8 cellular contexts compared by ENCODE assay signal in the genomic region with DNA sequence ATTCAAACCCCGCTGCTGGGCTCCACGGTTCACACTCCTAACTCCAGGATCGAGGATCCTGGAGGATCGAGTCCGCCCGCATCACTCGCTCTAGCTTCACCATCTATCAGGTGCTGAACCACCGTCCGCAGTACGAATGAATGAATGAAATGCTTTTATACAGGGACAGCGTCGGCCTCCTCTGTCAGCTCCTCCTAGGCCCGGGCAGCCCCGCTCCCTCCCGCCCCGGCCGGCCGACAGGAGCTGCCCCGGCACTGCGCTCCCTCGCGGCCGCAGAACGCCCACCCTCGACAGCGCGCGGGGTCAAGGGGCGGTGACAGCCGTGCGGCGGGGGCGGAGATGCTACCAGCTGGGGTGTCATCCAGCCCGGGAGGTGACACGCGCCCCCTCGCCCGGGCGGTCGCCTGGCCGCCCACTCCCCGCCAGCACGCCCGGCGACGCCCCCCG. TPM values are rescaled to one million over a fixed set of nuclear protein-coding genes. Genes with fewer than 3 reads are reported as not detected.
DNase-seq lines count a peak whose midpoint lies in the region; ATAC-seq, FAIRE-seq and TF ChIP-seq lines count a peak whose summit lies in the region.

No MANE protein-coding gene starts in this region.

- peak overlapping the region; percentile 66 for H3K4me3 ChIP-seq in A549
- peak overlapping the region; percentile 65 to 95 (median 92) for H3K4me3 ChIP-seq in esophagus squamous epithelium

- peaks cover 0 to 24% (median 5%) of the 10 kb centered on the region in 3 donors for H3K36me3 ChIP-seq in esophagus squamous epithelium

- WGBS in A549 (ENCODE audit: missing lambda C conversion rate): 7% methylated on average over 13 of the region's 47 CpGs
- WGBS in esophagus squamous epithelium, 2 donors: 0 to 1% methylated on average over 1 to 13 of the region's 47 CpGs

- no peaks in the 10 kb centered on the region for H3K27me3 ChIP-seq in esophagus squamous epithelium

- no peak for TF ChIP-seq EP300 in A549 (IDR thresholded peaks at IDR 0.05)

- peak overlapping the region; percentile 92 to 94 (median 94) for H3K4me3 Mint-ChIP-seq in nephron
- peak overlapping the region; percentile 91 to 97 for H3K4me3 Mint-ChIP-seq in stimulated activated naive CD8-positive, alpha-beta T cell treated with anti-CD3 and anti-CD28 coated beads, Interleukin-15, amount 100 ng/mL, for 72 hours

- H3K9me3 ChIP-seq in A549 (no peaks in the 10 kb centered on the region), esophagus squamous epithelium (no peaks in the 10 kb centered on the region)

- H3K9me3 Mint-ChIP-seq in nephron: peaks cover 5% of the 10 kb centered on the region
- no peaks in the 10 kb centered on the region for H3K9me3 Mint-ChIP-seq in stimulated activated naive CD8-positive, alpha-beta T cell treated with anti-CD3 and anti-CD28 coated beads, Interleukin-15, amount 100 ng/mL, for 72 hours

- intact Hi-C loops in esophagus squamous epithelium (cut with DNase I): no loop called here

- H3K27me3 Mint-ChIP-seq in nephron (ENCODE audit: low read depth): no peaks in the 10 kb centered on the region
- H3K27me3 Mint-ChIP-seq in stimulated activated naive CD8-positive, alpha-beta T cell treated with anti-CD3 and anti-CD28 coated beads, Interleukin-15, amount 100 ng/mL, for 72 hours: no peaks in the 10 kb centered on the region

- CTCF ChIA-PET in A549 (lab: Yijun Ruan, JAX): interaction anchor here (0.6 to 1.9 kb wide), 3 partner anchors 11 to 183 kb away, joined by 3 to 6 read pairs (median 4); no protein-coding TSS in a partner anchor

- ATAC-seq in A549 (peak; percentile 69 to 91), GM18498 (IDR thresholded peaks at IDR 0.05; ENCODE audit: unreplicated experiment) (peak; percentile 71), HG03025 (IDR thresholded peaks at IDR 0.05; ENCODE audit: low FRiP score, unreplicated experiment) (peak; percentile 66)
- peak; percentile 84 for ATAC-seq in stimulated activated naive CD8-positive, alpha-beta T cell treated with anti-CD3 and anti-CD28 coated beads, Interleukin-15, amount 100 ng/mL, for 72 hours

- H3K27ac Mint-ChIP-seq in nephron: peak overlapping the region in 2 of 3 experiments; percentile 48 to 75
- H3K27ac Mint-ChIP-seq in stimulated activated naive CD8-positive, alpha-beta T cell treated with anti-CD3 and anti-CD28 coated beads, Interleukin-15, amount 100 ng/mL, for 72 hours: peak overlapping the region; percentile 86 to 87

- peak overlapping the region; percentile 91 for H3K4me2 ChIP-seq in A549

- TF ChIP-seq POLR2A in A549 (IDR thresholded peaks at IDR 0.05; ENCODE audit: low read length) (no peak), esophagus squamous epithelium (IDR thresholded peaks at IDR 0.05) (no peak)

- peak overlapping the region; percentile 83 to 94 for H3K27ac ChIP-seq in A549
- peak overlapping the region; percentile 89 to 94 (median 91) for H3K27ac ChIP-seq in esophagus squamous epithelium

- TF ChIP-seq CTCF in A549 (IDR thresholded peaks at IDR 0.05) (0 out of 3 replicates have a peak, but pooled peaks have one; percentile 5), esophagus squamous epithelium (IDR thresholded peaks at IDR 0.05) (no peak), nephron (IDR thresholded peaks at IDR 0.05; ENCODE audit: unreplicated experiment in 3 of 3) (peak in 1 of 3 experiments; percentile 41)

- POLR2A ChIA-PET in A549 (lab: Yijun Ruan, JAX): interaction anchor here (1.2 to 2.2 kb wide), 2 partner anchors 25 to 183 kb away, joined by 4 to 12 read pairs; no protein-coding TSS in a partner anchor

- peaks cover 18% of the 10 kb centered on the region for H3K4me1 Mint-ChIP-seq in nephron
- peaks cover 51% of the 10 kb centered on the region for H3K4me1 Mint-ChIP-seq in stimulated activated naive CD8-positive, alpha-beta T cell treated with anti-CD3 and anti-CD28 coated beads, Interleukin-15, amount 100 ng/mL, for 72 hours

- DNase-seq in A549 (ENCODE audit: low read depth in 1 of 2, low spot score in 1 of 2) (peak; percentile 33 to 44), NCI-H345 treated with DMSO at 0.1 percent for 48 hours (lab: John Stamatoyannopoulos, UW; ENCODE audit: unreplicated experiment) (peak; percentile 8), activated T-cell treated with anti-CD3 and anti-CD28 coated beads for 24 hours (ENCODE audit: low read depth) (peak; percentile 71), esophagus squamous epithelium (lab: John Stamatoyannopoulos, UW) (no peak)
- DNase-seq in stimulated activated naive CD8-positive, alpha-beta T cell treated with anti-CD3 and anti-CD28 coated beads, Interleukin-15, amount 100 ng/mL, for 72 hours: peak; percentile 82 to 84

- 0 out of 5 replicates have a peak, but pooled peaks of 1 of the 2 experiments have one; percentile 11 for TF ChIP-seq RAD21 in A549 (conservative IDR thresholded peaks at IDR 0.05 in 1 of 2, IDR thresholded peaks at IDR 0.05 in 1 of 2)

- H3K36me3 Mint-ChIP-seq in nephron (ENCODE audit: low read depth): peaks cover 32% of the 10 kb centered on the region

- FAIRE-seq in A549 (lab: Jason Lieb, UNC): no peak

- H3K4me1 ChIP-seq in A549 (peaks cover 11% of the 10 kb centered on the region; the same call in 2 of the 3 replicates), esophagus squamous epithelium (peaks cover 14 to 38% (median 14%) of the 10 kb centered on the region in 3 donors)

TF ChIP-seq in A549, 52 proteins besides CTCF, POLR2A, EP300 and RAD21:
- no peak for TF ChIP-seq NR3C1 (IDR thresholded peaks at IDR 0.05)
- TF ChIP-seq KDM1A (IDR thresholded peaks at IDR 0.05; ENCODE audit: low read depth): no peak
- TF ChIP-seq KDM5A (IDR thresholded peaks at IDR 0.05): no peak
- TF ChIP-seq JUNB (IDR thresholded peaks at IDR 0.05): no peak

RNA-seq across cellular contexts. Expression of gene ZBTB17, which starts 0.5 kb away (rescaled TPM):
- 13.8 and 14.9 TPM in 2 replicates for polyA plus RNA-seq in A549 (2011; rRNA removed)
- 25.2 and 31.8 TPM in 2 replicates for polyA plus RNA-seq in A549 (2012; cell fraction: cytosol; rRNA removed)
- 90.2 and 116 TPM in 2 replicates for polyA plus RNA-seq in A549 (2012; cell fraction: nucleus; rRNA removed)
- 14.1 to 17.6 TPM (median 16.5 TPM) in 3 replicates for polyA plus RNA-seq in A549 (2017; fragmentation: RNase III; extraction: RNeasy Plus Mini Kit Qiagen cat#74134 plus additional on column Dnase treatment)
- 19.2 and 28.2 TPM in 2 replicates for polyA minus RNA-seq in A549 (2011; rRNA and poly(A)+ RNA removed)
- 10 to 100 TPM; 19.1 to 33.1 (median 26.8) TPM for total RNA-seq in esophagus squamous epithelium

RNA-seq across cellular contexts. Expression of gene SRARP, which starts 28.7 kb away (rescaled TPM):
- polyA plus RNA-seq in A549 (2011; rRNA removed) (not detected in 2 replicates), A549 (2017; fragmentation: RNase III; extraction: RNeasy Plus Mini Kit Qiagen cat#74134 plus additional on column Dnase treatment) (0.03 TPM in 1 of 3 replicates, not detected in the others)
- not detected in 2 replicates for polyA plus RNA-seq in A549 (2012; cell fraction: cytosol; rRNA removed)
- 0.02 TPM in 1 of 2 replicates, not detected in the other for polyA plus RNA-seq in A549 (2012; cell fraction: nucleus; rRNA removed)
- polyA minus RNA-seq in A549 (2011; rRNA and poly(A)+ RNA removed): not detected in 2 replicates
- not detected for total RNA-seq in esophagus squamous epithelium

RNA-seq across cellular contexts. Expression of gene HSPB7, which starts 42.5 kb away (rescaled TPM):
- polyA plus RNA-seq in A549 (2011; rRNA removed): not detected in 2 replicates
- polyA plus RNA-seq in A549 (2012; cell fraction: cytosol; rRNA removed): not detected in 2 replicates
- not detected in 2 replicates for polyA plus RNA-seq in A549 (2012; cell fraction: nucleus; rRNA removed)
- not detected in 3 replicates for polyA plus RNA-seq in A549 (2017; fragmentation: RNase III; extraction: RNeasy Plus Mini Kit Qiagen cat#74134 plus additional on column Dnase treatment)
- polyA minus RNA-seq in A549 (2011; rRNA and poly(A)+ RNA removed): not detected in 2 replicates
- total RNA-seq in esophagus squamous epithelium: 10 to 100 TPM in 1 of 4 donors, 1 to 10 TPM in 3; 1.1 to 11.8 (median 3.7) TPM

RNA-seq across cellular contexts. Expression of gene CLCNKA, which starts 46.5 kb away (rescaled TPM):
- polyA plus RNA-seq in A549 (2011; rRNA removed) (not detected in 2 replicates), A549 (2017; fragmentation: RNase III; extraction: RNeasy Plus Mini Kit Qiagen cat#74134 plus additional on column Dnase treatment) (0.05 to 0.07 TPM (median 0.06 TPM) in 3 replicates)
- 0.01 TPM in 1 of 2 replicates, not detected in the other for polyA plus RNA-seq in A549 (2012; cell fraction: cytosol; rRNA removed)
- polyA plus RNA-seq in A549 (2012; cell fraction: nucleus; rRNA removed): 0.12 and 0.26 TPM in 2 replicates
- polyA minus RNA-seq in A549 (2011; rRNA and poly(A)+ RNA removed): not detected in 2 replicates
- total RNA-seq in esophagus squamous epithelium: not detected
